In genomic region chr1:215081566-215082531, GRCh38 we compare ENCODE assay signal across 12 cellular contexts. TPM values are rescaled to one million over a fixed set of nuclear protein-coding genes. Genes with fewer than 3 reads are reported as not detected.
DNase-seq lines count a peak whose midpoint lies in the region; ATAC-seq and TF ChIP-seq lines count a peak whose summit lies in the region.
"Had no signal": no experiment of that assay in that cellular context is flagged by ENCODE, and none has a peak within 500 bp of the region (broad histone marks: within the 10 kb centered on the region; RNA-seq: fewer than 3 reads in every experiment).

No MANE protein-coding gene starts in this region.

- H3K27me3 ChIP-seq in lower lobe of right lung (ENCODE audit: low read depth) = peaks cover 38% of the 10 kb centered on the region
- H3K27me3 ChIP-seq in thyroid gland = no peaks in the 10 kb centered on the region

- H3K36me3 Mint-ChIP-seq in activated naive CD4-positive, alpha-beta T cell treated with anti-CD3 and anti-CD28 coated beads, Interleukin-2, amount 10 ng/mL, durations not matched to agents 7 days and 5 days = no peaks in the 10 kb centered on the region

- peaks cover 52% of the 10 kb centered on the region for H3K27me3 Mint-ChIP-seq in activated naive CD4-positive, alpha-beta T cell treated with anti-CD3 and anti-CD28 coated beads, Interleukin-2, amount 10 ng/mL, durations not matched to agents 7 days and 5 days

- TF ChIP-seq POLR2A in thyroid gland (IDR thresholded peaks at IDR 0.05) = no peak

- CTCF ChIA-PET in activated naive CD4-positive, alpha-beta T cell treated with anti-CD3 and anti-CD28 coated beads, Interleukin-2, amount 10 ng/mL, durations not matched to agents 7 days and 5 days (lab: Charles Lee) = no interaction called here

- H3K4me1 ChIP-seq in lower lobe of right lung = peaks cover 5% of the 10 kb centered on the region
- H3K4me1 ChIP-seq in thyroid gland = peaks cover 0 to 14% of the 10 kb centered on the region in 2 donors

- H3K4me3 Mint-ChIP-seq in activated naive CD4-positive, alpha-beta T cell treated with anti-CD3 and anti-CD28 coated beads, Interleukin-2, amount 10 ng/mL, durations not matched to agents 7 days and 5 days = peak overlapping the region; percentile 13
- H3K4me3 Mint-ChIP-seq: activated T-helper 17 cell treated with anti-CD3 and anti-CD28 coated beads, Interleukin-2, amount 50 U/mL, for 72 hours; stimulated activated naive CD8-positive, alpha-beta T cell treated with anti-CD3 and anti-CD28 coated beads, Interleukin-15, Interleukin-2, amounts not matched to agents 100 ng/mL and 50 ng/mL, for 24 hours had no signal

- H3K9me3 ChIP-seq in lower lobe of right lung (no peaks in the 10 kb centered on the region), thyroid gland (no peaks in the 10 kb centered on the region)

- no peaks in the 10 kb centered on the region for H3K9me3 Mint-ChIP-seq in activated naive CD4-positive, alpha-beta T cell treated with anti-CD3 and anti-CD28 coated beads, Interleukin-2, amount 10 ng/mL, durations not matched to agents 7 days and 5 days
- H3K9me3 Mint-ChIP-seq: stimulated activated naive CD8-positive, alpha-beta T cell treated with anti-CD3 and anti-CD28 coated beads, Interleukin-15, Interleukin-2, amounts not matched to agents 100 ng/mL and 50 ng/mL, for 24 hours had no signal

- peaks cover 5% of the 10 kb centered on the region for H3K4me1 Mint-ChIP-seq in activated naive CD4-positive, alpha-beta T cell treated with anti-CD3 and anti-CD28 coated beads, Interleukin-2, amount 10 ng/mL, durations not matched to agents 7 days and 5 days
- H3K4me1 Mint-ChIP-seq: activated T-helper 17 cell treated with anti-CD3 and anti-CD28 coated beads, Interleukin-2, amount 50 U/mL, for 72 hours had no signal

- H3K4me3 ChIP-seq in coronary artery = peak overlapping the region; percentile 63
- no peak overlapping the region for H3K4me3 ChIP-seq in lower lobe of right lung
- peak overlapping the region; percentile 29 to 47 (median 39) for H3K4me3 ChIP-seq in thyroid gland (replicated peaks in 1 of 3)

- no peak for DNase-seq in activated naive CD4-positive, alpha-beta T cell treated with anti-CD3 and anti-CD28 coated beads, Interleukin-2, amount 10 ng/mL, durations not matched to agents 7 days and 5 days
- no peak for DNase-seq in activated naive CD4-positive, alpha-beta T cell (lab: John Stamatoyannopoulos, UW)
- DNase-seq in coronary artery (ENCODE audit: low spot score) (no peak), lower lobe of right lung (no peak), thyroid gland (peak; percentile 4 to 7), glomerular visceral epithelial cell (ENCODE audit: extremely low spot score) (no peak), HK-2 (ENCODE audit: unreplicated experiment) (no peak)

- peak; percentile 14 to 46 for ATAC-seq in lower lobe of right lung
- no peak for ATAC-seq in HG02973 (IDR thresholded peaks at IDR 0.05; ENCODE audit: unreplicated experiment)
- ATAC-seq: activated T-helper 17 cell treated with anti-CD3 and anti-CD28 coated beads, Interleukin-2, amount 50 U/mL, for 72 hours; right cardiac atrium had no signal

- intact Hi-C loops in lower lobe of right lung (cut with DNase I) = no loop called here
- intact Hi-C loops in thyroid gland (cut with DNase I) = no loop called here

- H3K27ac ChIP-seq in coronary artery (no peak overlapping the region), lower lobe of right lung (no peak overlapping the region), thyroid gland (no peak overlapping the region)

- no peak overlapping the region for H3K27ac Mint-ChIP-seq in activated naive CD4-positive, alpha-beta T cell treated with anti-CD3 and anti-CD28 coated beads, Interleukin-2, amount 10 ng/mL, durations not matched to agents 7 days and 5 days
- H3K27ac Mint-ChIP-seq: activated T-helper 17 cell treated with anti-CD3 and anti-CD28 coated beads, Interleukin-2, amount 50 U/mL, for 72 hours; stimulated activated naive CD8-positive, alpha-beta T cell treated with anti-CD3 and anti-CD28 coated beads, Interleukin-15, Interleukin-2, amounts not matched to agents 100 ng/mL and 50 ng/mL, for 24 hours had no signal

- H3K36me3 ChIP-seq in lower lobe of right lung (no peaks in the 10 kb centered on the region), thyroid gland (no peaks in the 10 kb centered on the region)

- 10 to 12% methylated on average over 37 to 46 of the region's 46 CpGs for WGBS in thyroid gland, 2 donors

- TF ChIP-seq CTCF in coronary artery (IDR thresholded peaks at IDR 0.05) = no peak
- TF ChIP-seq CTCF in lower lobe of right lung (IDR thresholded peaks at IDR 0.05) = no peak
- TF ChIP-seq CTCF in thyroid gland (IDR thresholded peaks at IDR 0.05) = no peak

RNA-seq across cellular contexts. Expression of gene KCNK2, which starts 0.7 kb away (rescaled TPM):
- total RNA-seq in lower lobe of right lung = not detected
- 10 to 100 TPM in 3 of 4 donors, 1 to 10 TPM in 1; 3.9 to 22.6 (median 21.2) TPM for total RNA-seq in thyroid gland
- total RNA-seq: activated T-helper 17 cell treated with anti-CD3 and anti-CD28 coated beads, Interleukin-2, amount 50 U/mL, for 72 hours; T-helper 1 cell treated with Interleukin-12 subunit alpha and Interleukin-12 subunit beta and Interleukin-4 antibody, amounts not matched to agents 30 ng/mL and 1 ng/mL, for 36 hours had no signal

Comparison
In these comparisons a context has a peak if more than half of its experiments do, and no peak if none do; other contexts are left out.
1. DNase-seq: peak in thyroid gland (2 of 2); none in activated naive CD4-positive, alpha-beta T cell treated with anti-CD3 and anti-CD28 coated beads, Interleukin-2, amount 10 ng/mL, durations not matched to agents 7 days and 5 days (single experiment), activated naive CD4-positive, alpha-beta T cell (0 of 4), coronary artery (single experiment), lower lobe of right lung (single experiment), glomerular visceral epithelial cell (single experiment) and HK-2 (single experiment).